Comparison of ENCODE assay signal across 13 cellular contexts in the genomic region with DNA sequence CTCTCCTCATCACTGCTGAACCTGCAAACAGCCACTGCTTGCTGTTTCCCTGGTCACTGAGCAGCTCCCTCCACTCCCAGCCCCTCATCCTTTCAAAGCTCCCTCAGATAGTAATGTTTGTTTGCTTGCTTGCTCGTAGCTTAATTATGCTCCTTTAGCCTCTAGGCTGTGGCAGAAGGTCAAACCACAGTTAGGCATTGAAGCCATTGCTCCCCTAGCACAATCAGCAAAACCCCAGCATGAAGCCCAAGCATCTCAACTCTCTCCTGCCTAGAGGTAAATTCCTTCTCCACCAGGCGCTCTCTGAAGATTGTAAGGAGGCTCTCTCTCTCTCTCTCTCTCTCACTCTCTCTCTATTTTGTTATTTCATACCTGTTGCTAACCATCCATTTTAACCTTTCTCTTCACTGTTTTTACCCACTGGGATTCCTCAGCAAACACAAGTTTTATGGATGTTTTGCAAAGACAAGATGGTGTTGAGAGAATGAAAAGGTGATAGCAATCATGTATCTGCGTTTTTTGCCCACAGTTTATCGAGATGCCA.
"Had no signal": no experiment of that assay in that cellular context is flagged by ENCODE, and none has a peak within 500 bp of the region (broad histone marks: within the 10 kb centered on the region; RNA-seq: fewer than 3 reads in every experiment).

No MANE protein-coding gene starts in this region.

- H3K4me3 ChIP-seq: esophagus muscularis mucosa had no signal

- ATAC-seq: activated CD4-positive, alpha-beta T cell treated with anti-CD3 and anti-CD28 coated beads for 36 hours; activated T-cell treated with anti-CD3 and anti-CD28 coated beads, Interleukin-2, amount 50 U/mL, for 72 hours; left lobe of liver; natural killer cell treated with Interleukin-12 subunit alpha and Interleukin-12 subunit beta and Interleukin-15 and Interleukin-18, amount 100 ng/mL, for 72 hours had no signal

- H3K4me1 ChIP-seq: esophagus muscularis mucosa had no signal

- H3K9me3 ChIP-seq: esophagus muscularis mucosa had no signal

- H3K27ac ChIP-seq: esophagus muscularis mucosa had no signal

- DNase-seq: activated CD4-positive, alpha-beta memory T cell treated with anti-CD3 and anti-CD28 coated beads, Interleukin-2, amount 10 ng/mL, durations not matched to agents 7 days and 5 days; activated CD4-positive, alpha-beta T cell treated with anti-CD3 and anti-CD28 coated beads for 36 hours; activated gamma-delta T cell treated with Interleukin-2 at 50 U/mL for 16 hours; activated naive CD8-positive, alpha-beta T cell treated with anti-CD3 and anti-CD28 coated beads, Interleukin-2, amount 10 ng/mL, durations not matched to agents 7 days and 5 days; activated T-cell treated with anti-CD3 and anti-CD28 coated beads, Interleukin-2, amount 50 U/mL, for 72 hours; aorta; glutamatergic neuron; mammary epithelial cell; stimulated activated CD4-positive, alpha-beta T cell treated with anti-CD3 and anti-CD28 coated beads, Interleukin-4, amount 100 ng/mL, for 24 hours; T1000 had no signal

- H3K36me3 ChIP-seq: esophagus muscularis mucosa had no signal
